2 cellular contexts compared by ENCODE assay signal in the genomic region with DNA sequence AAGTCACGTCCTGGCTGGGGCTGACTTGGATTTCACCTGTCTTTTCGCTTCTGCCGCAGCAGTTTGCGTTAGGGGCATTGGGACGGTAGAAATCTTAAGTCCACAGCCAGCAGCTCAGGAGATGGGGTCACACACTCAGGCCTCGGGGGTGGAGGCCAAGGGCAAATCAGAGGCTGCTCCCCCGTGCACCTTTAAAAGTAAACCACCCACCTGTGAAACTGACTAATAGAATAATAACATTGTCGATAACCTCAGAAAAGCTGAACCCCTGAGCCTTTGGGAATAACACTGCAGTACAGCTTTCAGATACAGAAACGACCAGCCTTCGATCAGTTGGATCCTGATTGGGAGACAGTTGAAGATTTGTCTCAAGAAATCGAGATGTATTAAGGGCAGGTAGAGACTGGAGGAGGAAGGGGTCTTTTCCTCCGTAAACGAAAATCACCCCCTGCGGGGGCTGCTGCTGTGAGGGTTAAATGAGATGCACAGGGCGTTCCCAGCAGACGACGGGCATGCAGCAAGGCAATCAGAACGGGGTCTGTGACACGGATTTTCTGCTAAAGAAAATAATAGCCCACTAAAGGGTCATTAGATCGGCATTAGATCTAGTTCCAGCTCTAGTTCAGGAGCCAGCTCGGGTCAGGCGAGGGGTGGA.
TF ChIP-seq lines count a peak whose summit lies in the region.

No MANE protein-coding gene starts in this region.

TF ChIP-seq in HEK293, 187 proteins besides CTCF, POLR2A, EP300 and RAD21:
- TF ChIP-seq ZNF157 (tag by site-specific recombination; IDR thresholded peaks at IDR 0.05) (no peak), ZFHX2 (tag by site-specific recombination; conservative IDR thresholded peaks at IDR 0.05) (0 out of 2 replicates have a peak, but pooled peaks have one; percentile 4)

TF ChIP-seq in GM12878, 131 proteins besides CTCF, POLR2A, EP300 and RAD21:
- TF ChIP-seq, protein P1, sequence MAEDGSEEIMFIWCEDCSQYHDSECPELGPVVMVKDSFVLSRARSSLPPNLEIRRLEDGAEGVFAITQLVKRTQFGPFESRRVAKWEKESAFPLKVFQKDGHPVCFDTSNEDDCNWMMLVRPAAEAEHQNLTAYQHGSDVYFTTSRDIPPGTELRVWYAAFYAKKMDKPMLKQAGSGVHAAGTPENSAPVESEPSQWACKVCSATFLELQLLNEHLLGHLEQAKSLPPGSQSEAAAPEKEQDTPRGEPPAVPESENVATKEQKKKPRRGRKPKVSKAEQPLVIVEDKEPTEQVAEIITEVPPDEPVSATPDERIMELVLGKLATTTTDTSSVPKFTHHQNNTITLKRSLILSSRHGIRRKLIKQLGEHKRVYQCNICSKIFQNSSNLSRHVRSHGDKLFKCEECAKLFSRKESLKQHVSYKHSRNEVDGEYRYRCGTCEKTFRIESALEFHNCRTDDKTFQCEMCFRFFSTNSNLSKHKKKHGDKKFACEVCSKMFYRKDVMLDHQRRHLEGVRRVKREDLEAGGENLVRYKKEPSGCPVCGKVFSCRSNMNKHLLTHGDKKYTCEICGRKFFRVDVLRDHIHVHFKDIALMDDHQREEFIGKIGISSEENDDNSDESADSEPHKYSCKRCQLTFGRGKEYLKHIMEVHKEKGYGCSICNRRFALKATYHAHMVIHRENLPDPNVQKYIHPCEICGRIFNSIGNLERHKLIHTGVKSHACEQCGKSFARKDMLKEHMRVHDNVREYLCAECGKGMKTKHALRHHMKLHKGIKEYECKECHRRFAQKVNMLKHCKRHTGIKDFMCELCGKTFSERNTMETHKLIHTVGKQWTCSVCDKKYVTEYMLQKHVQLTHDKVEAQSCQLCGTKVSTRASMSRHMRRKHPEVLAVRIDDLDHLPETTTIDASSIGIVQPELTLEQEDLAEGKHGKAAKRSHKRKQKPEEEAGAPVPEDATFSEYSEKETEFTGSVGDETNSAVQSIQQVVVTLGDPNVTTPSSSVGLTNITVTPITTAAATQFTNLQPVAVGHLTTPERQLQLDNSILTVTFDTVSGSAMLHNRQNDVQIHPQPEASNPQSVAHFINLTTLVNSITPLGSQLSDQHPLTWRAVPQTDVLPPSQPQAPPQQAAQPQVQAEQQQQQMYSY (CRISPR knock-in tag; IDR thresholded peaks at IDR 0.05), result no peak
- TF ChIP-seq, protein P2, sequence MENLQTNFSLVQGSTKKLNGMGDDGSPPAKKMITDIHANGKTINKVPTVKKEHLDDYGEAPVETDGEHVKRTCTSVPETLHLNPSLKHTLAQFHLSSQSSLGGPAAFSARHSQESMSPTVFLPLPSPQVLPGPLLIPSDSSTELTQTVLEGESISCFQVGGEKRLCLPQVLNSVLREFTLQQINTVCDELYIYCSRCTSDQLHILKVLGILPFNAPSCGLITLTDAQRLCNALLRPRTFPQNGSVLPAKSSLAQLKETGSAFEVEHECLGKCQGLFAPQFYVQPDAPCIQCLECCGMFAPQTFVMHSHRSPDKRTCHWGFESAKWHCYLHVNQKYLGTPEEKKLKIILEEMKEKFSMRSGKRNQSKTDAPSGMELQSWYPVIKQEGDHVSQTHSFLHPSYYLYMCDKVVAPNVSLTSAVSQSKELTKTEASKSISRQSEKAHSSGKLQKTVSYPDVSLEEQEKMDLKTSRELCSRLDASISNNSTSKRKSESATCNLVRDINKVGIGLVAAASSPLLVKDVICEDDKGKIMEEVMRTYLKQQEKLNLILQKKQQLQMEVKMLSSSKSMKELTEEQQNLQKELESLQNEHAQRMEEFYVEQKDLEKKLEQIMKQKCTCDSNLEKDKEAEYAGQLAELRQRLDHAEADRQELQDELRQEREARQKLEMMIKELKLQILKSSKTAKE (IDR thresholded peaks at IDR 0.05; ENCODE audit: low read depth, poor library complexity, severe bottlenecking), result no peak
- TF ChIP-seq PML (IDR thresholded peaks at IDR 0.05; ENCODE audit: low read length) (no peak), KAT2A (conservative IDR thresholded peaks at IDR 0.05; ENCODE audit: control insufficient read depth, low read depth, low read length) (no peak), NR2F1 (conservative IDR thresholded peaks at IDR 0.05) (peak; percentile 39; the same call in 1 of the 2 replicates), CREB1 (IDR thresholded peaks at IDR 0.05; ENCODE audit: low read depth) (no peak), SPI1 (IDR thresholded peaks at IDR 0.05; ENCODE audit: borderline replicate concordance, insufficient read depth, low read depth, low read length) (no peak), KLF5 (IDR thresholded peaks at IDR 0.05; ENCODE audit: partially characterized antibody) (peak; percentile 43), STAT3 (IDR thresholded peaks at IDR 0.05; ENCODE audit: low read depth, low read length) (peak; percentile 90; the same call in 1 of the 2 replicates), DPF2 (IDR thresholded peaks at IDR 0.05) (0 out of 2 replicates have a peak, but pooled peaks have one; percentile 30), RCOR1 (conservative IDR thresholded peaks at IDR 0.05; ENCODE audit: low read depth, low read length) (0 out of 2 replicates have a peak, but pooled peaks have one; percentile 6)
- TF ChIP-seq, protein P3, sequence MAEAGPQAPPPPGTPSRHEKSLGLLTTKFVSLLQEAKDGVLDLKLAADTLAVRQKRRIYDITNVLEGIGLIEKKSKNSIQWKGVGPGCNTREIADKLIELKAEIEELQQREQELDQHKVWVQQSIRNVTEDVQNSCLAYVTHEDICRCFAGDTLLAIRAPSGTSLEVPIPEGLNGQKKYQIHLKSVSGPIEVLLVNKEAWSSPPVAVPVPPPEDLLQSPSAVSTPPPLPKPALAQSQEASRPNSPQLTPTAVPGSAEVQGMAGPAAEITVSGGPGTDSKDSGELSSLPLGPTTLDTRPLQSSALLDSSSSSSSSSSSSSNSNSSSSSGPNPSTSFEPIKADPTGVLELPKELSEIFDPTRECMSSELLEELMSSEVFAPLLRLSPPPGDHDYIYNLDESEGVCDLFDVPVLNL (IDR thresholded peaks at IDR 0.05; ENCODE audit: low read depth, low read length), result no peak
- TF ChIP-seq, protein P4, sequence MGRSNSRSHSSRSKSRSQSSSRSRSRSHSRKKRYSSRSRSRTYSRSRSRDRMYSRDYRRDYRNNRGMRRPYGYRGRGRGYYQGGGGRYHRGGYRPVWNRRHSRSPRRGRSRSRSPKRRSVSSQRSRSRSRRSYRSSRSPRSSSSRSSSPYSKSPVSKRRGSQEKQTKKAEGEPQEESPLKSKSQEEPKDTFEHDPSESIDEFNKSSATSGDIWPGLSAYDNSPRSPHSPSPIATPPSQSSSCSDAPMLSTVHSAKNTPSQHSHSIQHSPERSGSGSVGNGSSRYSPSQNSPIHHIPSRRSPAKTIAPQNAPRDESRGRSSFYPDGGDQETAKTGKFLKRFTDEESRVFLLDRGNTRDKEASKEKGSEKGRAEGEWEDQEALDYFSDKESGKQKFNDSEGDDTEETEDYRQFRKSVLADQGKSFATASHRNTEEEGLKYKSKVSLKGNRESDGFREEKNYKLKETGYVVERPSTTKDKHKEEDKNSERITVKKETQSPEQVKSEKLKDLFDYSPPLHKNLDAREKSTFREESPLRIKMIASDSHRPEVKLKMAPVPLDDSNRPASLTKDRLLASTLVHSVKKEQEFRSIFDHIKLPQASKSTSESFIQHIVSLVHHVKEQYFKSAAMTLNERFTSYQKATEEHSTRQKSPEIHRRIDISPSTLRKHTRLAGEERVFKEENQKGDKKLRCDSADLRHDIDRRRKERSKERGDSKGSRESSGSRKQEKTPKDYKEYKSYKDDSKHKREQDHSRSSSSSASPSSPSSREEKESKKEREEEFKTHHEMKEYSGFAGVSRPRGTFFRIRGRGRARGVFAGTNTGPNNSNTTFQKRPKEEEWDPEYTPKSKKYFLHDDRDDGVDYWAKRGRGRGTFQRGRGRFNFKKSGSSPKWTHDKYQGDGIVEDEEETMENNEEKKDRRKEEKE (IDR thresholded peaks at IDR 0.05), result no peak
- TF ChIP-seq, protein P5, sequence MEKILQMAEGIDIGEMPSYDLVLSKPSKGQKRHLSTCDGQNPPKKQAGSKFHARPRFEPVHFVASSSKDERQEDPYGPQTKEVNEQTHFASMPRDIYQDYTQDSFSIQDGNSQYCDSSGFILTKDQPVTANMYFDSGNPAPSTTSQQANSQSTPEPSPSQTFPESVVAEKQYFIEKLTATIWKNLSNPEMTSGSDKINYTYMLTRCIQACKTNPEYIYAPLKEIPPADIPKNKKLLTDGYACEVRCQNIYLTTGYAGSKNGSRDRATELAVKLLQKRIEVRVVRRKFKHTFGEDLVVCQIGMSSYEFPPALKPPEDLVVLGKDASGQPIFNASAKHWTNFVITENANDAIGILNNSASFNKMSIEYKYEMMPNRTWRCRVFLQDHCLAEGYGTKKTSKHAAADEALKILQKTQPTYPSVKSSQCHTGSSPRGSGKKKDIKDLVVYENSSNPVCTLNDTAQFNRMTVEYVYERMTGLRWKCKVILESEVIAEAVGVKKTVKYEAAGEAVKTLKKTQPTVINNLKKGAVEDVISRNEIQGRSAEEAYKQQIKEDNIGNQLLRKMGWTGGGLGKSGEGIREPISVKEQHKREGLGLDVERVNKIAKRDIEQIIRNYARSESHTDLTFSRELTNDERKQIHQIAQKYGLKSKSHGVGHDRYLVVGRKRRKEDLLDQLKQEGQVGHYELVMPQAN (conservative IDR thresholded peaks at IDR 0.05), result no peak
TF ChIP-seq in GM12878: peak in this region for 5.
